ENCODE assay signal across 14 cellular contexts in the genomic region with DNA sequence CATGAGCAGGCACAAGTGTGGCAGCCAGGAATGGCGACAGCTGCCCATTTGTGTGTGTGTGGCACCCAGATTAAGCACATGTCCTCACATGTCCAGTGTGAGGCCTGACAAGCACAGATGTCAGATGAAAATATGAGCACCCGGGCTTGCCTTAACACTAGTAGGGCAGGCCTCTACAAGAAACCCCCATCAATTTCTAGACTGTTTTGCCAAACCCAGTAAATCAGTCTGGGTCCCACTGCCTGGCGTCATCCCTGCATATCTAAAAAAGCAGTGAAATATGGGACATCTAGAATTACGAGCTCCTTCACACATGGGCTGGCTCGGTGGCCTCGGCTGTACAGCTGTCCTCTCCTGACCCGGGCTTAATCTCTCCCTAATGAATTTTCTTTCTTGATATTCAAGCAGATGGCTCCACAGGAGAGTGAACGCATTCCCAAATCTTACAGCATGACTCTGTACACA.
DNase-seq lines count a peak whose midpoint lies in the region; ATAC-seq and TF ChIP-seq lines count a peak whose summit lies in the region.
"Had no signal": no experiment of that assay in that cellular context is flagged by ENCODE, and none has a peak within 500 bp of the region (broad histone marks: within the 10 kb centered on the region; RNA-seq: fewer than 3 reads in every experiment).

No MANE protein-coding gene starts in this region.

- H3K27ac ChIP-seq in right atrium auricular region: peak overlapping the region; percentile 56 to 88
- H3K27ac ChIP-seq in skeletal muscle tissue (ENCODE audit: low read depth, low read length): peak overlapping the region; percentile 82
- H3K27ac ChIP-seq in PC-9: no peak overlapping the region

- H3K4me1 ChIP-seq in right atrium auricular region: peaks cover 0 to 51% of the 10 kb centered on the region in 2 donors
- H3K4me1 ChIP-seq in skeletal muscle tissue (ENCODE audit: control insufficient read depth in 3 of 3, insufficient read depth in 3 of 3, low read length in 3 of 3): peaks cover 53 to 59% (median 59%) of the 10 kb centered on the region in 3 donors
- H3K4me1 ChIP-seq in PC-9 (replicated peaks; ENCODE audit: insufficient read depth): no peaks in the 10 kb centered on the region

- H3K36me3 Mint-ChIP-seq in brain: no peaks in the 10 kb centered on the region

- POLR2A ChIA-PET in PC-9 (lab: Charles Lee; ENCODE audit: unreplicated experiment): no interaction called here

- BruUV-seq in PC-9 (replicated peaks; lab: Mats Ljungman, UMichigan): no TSS peak

- peak overlapping the region; percentile 3 to 74 (median 27) for H3K27ac Mint-ChIP-seq in brain
- H3K27ac Mint-ChIP-seq: activated CD4-positive, alpha-beta T cell treated with anti-CD3 and anti-CD28 coated beads, Interleukin-2, amount 10 ng/mL, durations not matched to agents 7 days and 5 days; activated naive CD8-positive, alpha-beta T cell treated with anti-CD3 and anti-CD28 coated beads, Interleukin-2, amount 50 U/mL, for 24 hours had no signal

- no peak overlapping the region for H3K4me2 ChIP-seq in PC-9

- peaks cover 0 to 3% (median 0%) of the 10 kb centered on the region in 5 experiments for H3K9me3 Mint-ChIP-seq in brain
- H3K9me3 Mint-ChIP-seq: activated T-cell treated with anti-CD3 and anti-CD28 coated beads, Interleukin-2, amount 50 U/mL, for 4 hours had no signal

- TF ChIP-seq CTCF in brain (conservative IDR thresholded peaks at IDR 0.05) (no peak), right atrium auricular region (IDR thresholded peaks at IDR 0.05) (no peak), PC-9 (conservative IDR thresholded peaks at IDR 0.05) (no peak)

- H3K36me3 ChIP-seq in right atrium auricular region: no peaks in the 10 kb centered on the region
- H3K36me3 ChIP-seq in skeletal muscle tissue (ENCODE audit: control insufficient read depth in 3 of 3, insufficient read depth in 3 of 3, low read length in 3 of 3): no peaks in the 10 kb centered on the region
- no peaks in the 10 kb centered on the region for H3K36me3 ChIP-seq in PC-9 (ENCODE audit: low read depth)
- H3K36me3 ChIP-seq: thoracic aorta had no signal

- peak; percentile 54 for DNase-seq in NCI-H1105 (lab: John Stamatoyannopoulos, UW)
- DNase-seq in right atrium auricular region (ENCODE audit: low spot score): no peak
- DNase-seq in PC-9: no peak
- DNase-seq: activated CD4-positive, alpha-beta T cell treated with anti-CD3 and anti-CD28 coated beads, Interleukin-2, amount 10 ng/mL, durations not matched to agents 7 days and 5 days; activated naive CD8-positive, alpha-beta T cell treated with anti-CD3 and anti-CD28 coated beads, Interleukin-2, amount 50 U/mL, for 24 hours; activated T-cell treated with anti-CD3 and anti-CD28 coated beads, Interleukin-2, amount 50 U/mL, for 4 hours; NCI-H345; T-helper 2 cell had no signal

- CTCF ChIA-PET in PC-9 (lab: Charles Lee): no interaction called here

- peaks cover 5% of the 10 kb centered on the region for H3K27me3 Mint-ChIP-seq in brain
- H3K27me3 Mint-ChIP-seq: activated CD4-positive, alpha-beta T cell treated with anti-CD3 and anti-CD28 coated beads, Interleukin-2, amount 10 ng/mL, durations not matched to agents 7 days and 5 days; activated naive CD8-positive, alpha-beta T cell treated with anti-CD3 and anti-CD28 coated beads, Interleukin-2, amount 50 U/mL, for 24 hours had no signal

- H3K9me3 ChIP-seq in right atrium auricular region (no peaks in the 10 kb centered on the region), skeletal muscle tissue (ENCODE audit: control insufficient read depth in 3 of 3, low read length in 3 of 3) (no peaks in the 10 kb centered on the region), PC-9 (ENCODE audit: insufficient read depth, low read depth) (no peaks in the 10 kb centered on the region)
- H3K9me3 ChIP-seq: thoracic aorta had no signal

- H3K79me2 ChIP-seq in PC-9 (ENCODE audit: low read depth): no peaks in the 10 kb centered on the region

- no peaks in the 10 kb centered on the region for H3K27me3 ChIP-seq in right atrium auricular region
- H3K27me3 ChIP-seq in skeletal muscle tissue (ENCODE audit: control insufficient read depth in 3 of 3, insufficient read depth in 3 of 3, low read length in 3 of 3): no peaks in the 10 kb centered on the region
- no peaks in the 10 kb centered on the region for H3K27me3 ChIP-seq in PC-9 (ENCODE audit: insufficient read depth, low read depth)

- intact Hi-C loops in PC-9 (cut with micrococcal nuclease; ENCODE audit: unreplicated experiment): no loop called here

- no peak overlapping the region for H2AFZ ChIP-seq in PC-9

- no peaks in the 10 kb centered on the region for H3K9me2 ChIP-seq in PC-9 (ENCODE audit: insufficient read depth)

- no peak for ATAC-seq in HG02678 (IDR thresholded peaks at IDR 0.05; ENCODE audit: unreplicated experiment)
- ATAC-seq in GM19023 (IDR thresholded peaks at IDR 0.05; ENCODE audit: unreplicated experiment): no peak
- ATAC-seq in HG03280 (IDR thresholded peaks at IDR 0.05; ENCODE audit: unreplicated experiment): no peak
- ATAC-seq: activated T-cell treated with anti-CD3 and anti-CD28 coated beads, Interleukin-2, amount 50 U/mL, for 4 hours had no signal

- H3K9ac ChIP-seq in skeletal muscle tissue (ENCODE audit: low read depth in 1 of 3, low read length in 3 of 3): peak overlapping the region in 1 of 3 donors; percentile 59

- no peaks in the 10 kb centered on the region for H4K20me1 ChIP-seq in PC-9 (ENCODE audit: insufficient read depth)

- H3K4me1 Mint-ChIP-seq in brain: peaks cover 30% of the 10 kb centered on the region

- H3K4me3 ChIP-seq in right atrium auricular region (no peak overlapping the region), skeletal muscle tissue (ENCODE audit: low read length in 3 of 3) (no peak overlapping the region), PC-9 (no peak overlapping the region)
- H3K4me3 ChIP-seq: thoracic aorta had no signal

- no peak overlapping the region for H3K4me3 Mint-ChIP-seq in brain
- H3K4me3 Mint-ChIP-seq: activated CD4-positive, alpha-beta T cell treated with anti-CD3 and anti-CD28 coated beads, Interleukin-2, amount 10 ng/mL, durations not matched to agents 7 days and 5 days; activated naive CD8-positive, alpha-beta T cell treated with anti-CD3 and anti-CD28 coated beads, Interleukin-2, amount 50 U/mL, for 24 hours; activated T-cell treated with anti-CD3 and anti-CD28 coated beads, Interleukin-2, amount 50 U/mL, for 4 hours had no signal

- H3F3A ChIP-seq in PC-9 (ENCODE audit: insufficient read depth, low read depth): no peaks in the 10 kb centered on the region
